ENCODE assay signal across 12 cellular contexts in genomic region chr1:240474133-240474614, GRCh38.
DNase-seq lines count a peak whose midpoint lies in the region; ATAC-seq and TF ChIP-seq lines count a peak whose summit lies in the region.
"Had no signal": no experiment of that assay in that cellular context is flagged by ENCODE, and none has a peak within 500 bp of the region (broad histone marks: within the 10 kb centered on the region; RNA-seq: fewer than 3 reads in every experiment).

No MANE protein-coding gene starts in this region.

- H3F3A ChIP-seq in smooth muscle cell (ENCODE audit: low read depth), result no peaks in the 10 kb centered on the region

- peak; percentile 65 for DNase-seq in LHCN-M2 (ENCODE audit: low read depth)
- peak; percentile 34 for DNase-seq in dedifferentiated amniotic fluid mesenchymal stem cell (ENCODE audit: extremely low spot score)
- DNase-seq in smooth muscle cell (lab: John Stamatoyannopoulos, UW; ENCODE audit: unreplicated experiment), result no peak
- DNase-seq in epidermal melanocyte (ENCODE audit: insufficient read length, low spot score), result no peak
- DNase-seq in AG20443 (ENCODE audit: low spot score), result no peak
- DNase-seq: activated naive CD8-positive, alpha-beta T cell treated with anti-CD3 and anti-CD28 coated beads, Interleukin-2, amount 50 U/mL, for 24 hours; DND-41; NCI-H187; stimulated activated CD4-positive, alpha-beta T cell treated with anti-CD3 and anti-CD28 coated beads, Interleukin-12 subunit alpha, Interleukin-12 subunit beta, amount 100 ng/mL, for 4 hours; T1000 had no signal

- no peaks in the 10 kb centered on the region for H3K27me3 ChIP-seq in smooth muscle cell (ENCODE audit: low read depth)

- no peak overlapping the region for H3K4me3 ChIP-seq in smooth muscle cell

- H3K79me2 ChIP-seq in smooth muscle cell (ENCODE audit: low read depth), result no peaks in the 10 kb centered on the region

- no peak overlapping the region for H3K9ac ChIP-seq in smooth muscle cell (ENCODE audit: low read depth)

- TF ChIP-seq CTCF in smooth muscle cell (IDR thresholded peaks at IDR 0.05; ENCODE audit: borderline replicate concordance, insufficient read depth, poor library complexity, severe bottlenecking), result no peak

- H3K4me1 ChIP-seq in smooth muscle cell (ENCODE audit: low read depth), result peaks cover 6% of the 10 kb centered on the region

- no peak overlapping the region for H3K4me2 ChIP-seq in smooth muscle cell

- H4K20me1 ChIP-seq in smooth muscle cell (ENCODE audit: low read depth), result no peaks in the 10 kb centered on the region

- no peaks in the 10 kb centered on the region for H3K9me3 ChIP-seq in smooth muscle cell (replicated peaks; ENCODE audit: low read depth)

- ATAC-seq in GM19467 (IDR thresholded peaks at IDR 0.05; ENCODE audit: unreplicated experiment) (peak; percentile 64), GM19463 (IDR thresholded peaks at IDR 0.05; ENCODE audit: unreplicated experiment) (no peak)
- ATAC-seq: activated naive CD8-positive, alpha-beta T cell treated with anti-CD3 and anti-CD28 coated beads, Interleukin-2, amount 50 U/mL, for 24 hours had no signal

- no peak overlapping the region for H2AFZ ChIP-seq in smooth muscle cell (ENCODE audit: low read depth)

- peak overlapping the region; percentile 57 for H3K27ac ChIP-seq in smooth muscle cell (ENCODE audit: low read depth)

- H3K36me3 ChIP-seq in smooth muscle cell (ENCODE audit: low read depth), result no peaks in the 10 kb centered on the region

- WGBS in smooth muscle cell (ENCODE audit: low lambda C conversion rate), result 41% methylated on average over 5 of the region's 5 CpGs

Comparison
In these comparisons a context has a peak if more than half of its experiments do, and no peak if none do; other contexts are left out.
1. DNase-seq: peak in LHCN-M2 (single experiment) and dedifferentiated amniotic fluid mesenchymal stem cell (single experiment); none in smooth muscle cell (single experiment), epidermal melanocyte (single experiment) and AG20443 (single experiment).